Comparison of ENCODE assay signal across 25 cellular contexts in genomic region chr3:143883151-143883550, GRCh38.
"Had no signal": no experiment of that assay in that cellular context is flagged by ENCODE, and none has a peak within 500 bp of the region (broad histone marks: within the 10 kb centered on the region; RNA-seq: fewer than 3 reads in every experiment).

No MANE protein-coding gene starts in this region.

- H3K36me3 ChIP-seq: ascending aorta, cardiac muscle cell had no signal

- H3K27ac ChIP-seq: ascending aorta, body of pancreas, cardiac muscle cell, PC-9 had no signal

- H3K4me3 ChIP-seq: ascending aorta, body of pancreas, cardiac muscle cell, PC-9 had no signal

- ATAC-seq: activated CD8-positive, alpha-beta memory T cell treated with anti-CD3 and anti-CD28 coated beads, Interleukin-2, amount 10 ng/mL, durations not matched to agents 7 days and 5 days; activated naive CD4-positive, alpha-beta T cell treated with anti-CD3 and anti-CD28 coated beads, Interleukin-2, amount 50 U/mL, for 72 hours; activated naive CD8-positive, alpha-beta T cell treated with anti-CD3 and anti-CD28 coated beads, Interleukin-2, amount 50 U/mL, for 24 hours; body of pancreas; T-helper 17 cell had no signal

- H3K27me3 ChIP-seq: ascending aorta, body of pancreas, cardiac muscle cell had no signal

- DNase-seq: activated B cell treated with CpG ODN at 0.5 μM for 24 hours; activated CD4-positive, alpha-beta T cell treated with anti-CD3 and anti-CD28 coated beads for 1 hour; activated CD4-positive, alpha-beta T cell treated with anti-CD3 and anti-CD28 coated beads, Interleukin-2, amount 10 ng/mL, durations not matched to agents 24 days and 14 days; activated CD4-positive, alpha-beta T cell treated with anti-CD3 and anti-CD28 coated beads, Interleukin-2, amount 50 U/mL, for 48 hours; activated CD8-positive, alpha-beta memory T cell treated with anti-CD3 and anti-CD28 coated beads, Interleukin-2, amount 10 ng/mL, durations not matched to agents 7 days and 5 days; activated effector memory CD4-positive, alpha-beta T cell treated with Interleukin-2 at 50 U/mL for 16 hours; activated naive CD4-positive, alpha-beta T cell treated with Interleukin-2 at 50 U/mL for 16 hours; activated naive CD8-positive, alpha-beta T cell treated with anti-CD3 and anti-CD28 coated beads, Interleukin-2, amount 50 U/mL, for 24 hours; activated T-cell treated with anti-CD3 and anti-CD28 coated beads, Interleukin-2, amount 50 U/mL, for 24 hours; amniotic stem cell; body of pancreas; cerebellar nuclear complex; MM.1S; NCI-H1105 treated with DMSO at 0.1 percent for 48 hours; NCI-H1436 treated with DMSO at 0.1 percent for 48 hours; NCI-H187 treated with DMSO at 0.1 percent for 48 hours; NCI-H446; NCI-H524; PC-9; SIG-M5; T-helper 17 cell; T-helper 9 cell had no signal

- H3K9me3 ChIP-seq: ascending aorta, body of pancreas had no signal

- H3K4me1 ChIP-seq: ascending aorta, body of pancreas had no signal
